8 cellular contexts compared by ENCODE assay signal in genomic region chr19:3360494-3361383, GRCh38. TPM values are rescaled to one million over a fixed set of nuclear protein-coding genes. Genes with fewer than 3 reads are reported as not detected.
DNase-seq lines count a peak whose midpoint lies in the region; ATAC-seq and TF ChIP-seq lines count a peak whose summit lies in the region.

No MANE protein-coding gene starts in this region.

- DNase-seq in CD1c-positive myeloid dendritic cell (ENCODE audit: extremely low spot score) = peak; percentile 71
- peak in 1 of 2 donors; percentile 52 for DNase-seq in breast epithelium (ENCODE audit: low spot score in 2 of 2)
- DNase-seq in left kidney (ENCODE audit: low read depth, low spot score) = peak; percentile 63
- peak; percentile 84 to 85 for DNase-seq in stimulated activated CD4-positive, alpha-beta T cell treated with anti-CD3 and anti-CD28 coated beads, Interleukin-2, amount 100 ng/mL, for 24 hours
- DNase-seq in GM19238 (ENCODE audit: insufficient read length, low spot score) = no peak

- H3K4me3 ChIP-seq in breast epithelium = peak overlapping the region; percentile 70 to 100 (median 94)

- ATAC-seq in HG02610 (IDR thresholded peaks at IDR 0.05; ENCODE audit: unreplicated experiment) (peak; percentile 48), GM18907 (IDR thresholded peaks at IDR 0.05; ENCODE audit: unreplicated experiment) (no peak)

- H3K27ac ChIP-seq in VCaP (peak overlapping the region; percentile 94), breast epithelium (peak overlapping the region; percentile 87 to 99)

- H3K9me3 ChIP-seq in breast epithelium = no peaks in the 10 kb centered on the region

- intact Hi-C loops in breast epithelium (cut with DNase I; ENCODE audit: low total_unique reads) = loop anchor here (5.0 kb wide), 1 partner anchor 1503 kb away; no protein-coding TSS in a partner anchor

- no peaks in the 10 kb centered on the region for H3K27me3 ChIP-seq in breast epithelium

- H3K4me1 ChIP-seq in breast epithelium = peaks cover 8 to 10% of the 10 kb centered on the region in 2 donors

- no peaks in the 10 kb centered on the region for H3K36me3 ChIP-seq in breast epithelium

- TF ChIP-seq CTCF in VCaP (conservative IDR thresholded peaks at IDR 0.05) = no peak
- peak in 1 of 3 donors; percentile 15 for TF ChIP-seq CTCF in breast epithelium (IDR thresholded peaks at IDR 0.05)

- TF ChIP-seq POLR2A in breast epithelium (IDR thresholded peaks at IDR 0.05) = peak; percentile 29

RNA-seq across cellular contexts. Expression of gene NFIC, which starts 5.6 kb away (rescaled TPM):
- 10 to 100 TPM; 48.9 to 97.8 (median 73.1) TPM for total RNA-seq in breast epithelium
